Comparison of ENCODE assay signal across 1 cellular context in the genomic region with DNA sequence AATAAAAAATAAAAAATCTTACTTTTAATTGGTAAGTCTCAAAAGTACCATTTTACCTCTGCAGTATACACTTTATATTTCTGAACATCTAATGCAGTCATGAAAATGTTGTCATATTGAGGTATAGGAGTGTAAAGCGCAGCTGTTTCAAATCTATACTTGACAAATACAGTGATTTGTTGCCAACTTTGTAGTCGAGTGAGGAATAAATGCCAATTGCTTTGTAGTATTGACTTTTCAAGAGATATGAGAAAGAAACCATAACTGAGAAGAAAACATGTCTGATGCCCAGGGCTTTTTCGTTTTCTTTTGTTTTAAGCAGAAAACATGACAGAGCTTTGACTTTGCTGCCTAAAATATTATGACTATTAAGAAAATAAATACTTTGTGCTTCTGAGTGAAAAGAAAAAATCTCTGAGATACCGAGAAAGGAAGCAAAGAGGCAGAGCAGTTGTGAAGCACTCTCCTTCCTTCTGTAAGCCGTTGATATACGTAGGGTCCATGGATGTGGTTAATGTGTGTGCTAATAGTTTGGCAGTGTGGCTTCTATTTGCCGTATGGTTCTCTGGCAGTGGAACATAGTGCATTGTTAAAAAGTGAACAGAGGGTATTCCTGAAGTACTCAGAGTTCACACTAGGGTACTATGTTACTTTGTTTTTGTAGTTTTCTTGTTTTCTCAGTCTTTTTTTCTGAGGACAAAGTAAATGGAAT.
TF ChIP-seq lines count a peak whose summit lies in the region.

No MANE protein-coding gene starts in this region.

TF ChIP-seq in K562, 482 proteins besides CTCF, POLR2A, EP300 and RAD21:
- no peak for TF ChIP-seq SRSF9 (IDR thresholded peaks at IDR 0.05; ENCODE audit: borderline replicate concordance, low read depth, low read length)
- no peak for TF ChIP-seq GATA2 (CRISPR knock-in tag; IDR thresholded peaks at IDR 0.05)
- TF ChIP-seq C11orf30 (IDR thresholded peaks at IDR 0.05; ENCODE audit: low read depth), result no peak
- TF ChIP-seq U2AF1 (optimal IDR thresholded peaks at IDR 0.05; ENCODE audit: low read depth, low read length), result no peak
- no peak for TF ChIP-seq BRD9 (IDR thresholded peaks at IDR 0.05; ENCODE audit: low read depth, partially characterized antibody)
- TF ChIP-seq ZNF507 (tag; conservative IDR thresholded peaks at IDR 0.05), result no peak
- TF ChIP-seq FOXA1 (IDR thresholded peaks at IDR 0.05; ENCODE audit: borderline replicate concordance), result no peak
- TF ChIP-seq SMARCA5 (IDR thresholded peaks at IDR 0.05), result no peak
- TF ChIP-seq TEAD2 (tag; IDR thresholded peaks at IDR 0.05), result no peak
- no peak for TF ChIP-seq FIP1L1 (IDR thresholded peaks at IDR 0.05; ENCODE audit: low read depth, low read length, poor library complexity, severe bottlenecking)
- no peak for TF ChIP-seq KLF6 (CRISPR knock-in tag; IDR thresholded peaks at IDR 0.05; ENCODE audit: borderline replicate concordance)
- no peak for TF ChIP-seq ETV5 (CRISPR knock-in tag; IDR thresholded peaks at IDR 0.05; ENCODE audit: low read depth)
- TF ChIP-seq PPARD (CRISPR knock-in tag; IDR thresholded peaks at IDR 0.05), result no peak
- no peak for TF ChIP-seq ZFX (CRISPR knock-in tag; IDR thresholded peaks at IDR 0.05)
- TF ChIP-seq NFRKB (IDR thresholded peaks at IDR 0.05; ENCODE audit: low read depth), result no peak
- TF ChIP-seq SIN3B (IDR thresholded peaks at IDR 0.05; ENCODE audit: low read depth), result no peak
- TF ChIP-seq, protein P1, sequence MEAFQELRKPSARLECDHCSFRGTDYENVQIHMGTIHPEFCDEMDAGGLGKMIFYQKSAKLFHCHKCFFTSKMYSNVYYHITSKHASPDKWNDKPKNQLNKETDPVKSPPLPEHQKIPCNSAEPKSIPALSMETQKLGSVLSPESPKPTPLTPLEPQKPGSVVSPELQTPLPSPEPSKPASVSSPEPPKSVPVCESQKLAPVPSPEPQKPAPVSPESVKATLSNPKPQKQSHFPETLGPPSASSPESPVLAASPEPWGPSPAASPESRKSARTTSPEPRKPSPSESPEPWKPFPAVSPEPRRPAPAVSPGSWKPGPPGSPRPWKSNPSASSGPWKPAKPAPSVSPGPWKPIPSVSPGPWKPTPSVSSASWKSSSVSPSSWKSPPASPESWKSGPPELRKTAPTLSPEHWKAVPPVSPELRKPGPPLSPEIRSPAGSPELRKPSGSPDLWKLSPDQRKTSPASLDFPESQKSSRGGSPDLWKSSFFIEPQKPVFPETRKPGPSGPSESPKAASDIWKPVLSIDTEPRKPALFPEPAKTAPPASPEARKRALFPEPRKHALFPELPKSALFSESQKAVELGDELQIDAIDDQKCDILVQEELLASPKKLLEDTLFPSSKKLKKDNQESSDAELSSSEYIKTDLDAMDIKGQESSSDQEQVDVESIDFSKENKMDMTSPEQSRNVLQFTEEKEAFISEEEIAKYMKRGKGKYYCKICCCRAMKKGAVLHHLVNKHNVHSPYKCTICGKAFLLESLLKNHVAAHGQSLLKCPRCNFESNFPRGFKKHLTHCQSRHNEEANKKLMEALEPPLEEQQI (IDR thresholded peaks at IDR 0.05), result no peak
- TF ChIP-seq SAFB2 (IDR thresholded peaks at IDR 0.05; ENCODE audit: borderline replicate concordance, low read depth, low read length, severe bottlenecking), result no peak
- no peak for TF ChIP-seq NEUROD1 (IDR thresholded peaks at IDR 0.05; ENCODE audit: borderline replicate concordance, low read depth, low read length, partially characterized antibody)
TF ChIP-seq in K562: peak in this region for 0.
